24 cellular contexts compared by ENCODE assay signal in the genomic region with DNA sequence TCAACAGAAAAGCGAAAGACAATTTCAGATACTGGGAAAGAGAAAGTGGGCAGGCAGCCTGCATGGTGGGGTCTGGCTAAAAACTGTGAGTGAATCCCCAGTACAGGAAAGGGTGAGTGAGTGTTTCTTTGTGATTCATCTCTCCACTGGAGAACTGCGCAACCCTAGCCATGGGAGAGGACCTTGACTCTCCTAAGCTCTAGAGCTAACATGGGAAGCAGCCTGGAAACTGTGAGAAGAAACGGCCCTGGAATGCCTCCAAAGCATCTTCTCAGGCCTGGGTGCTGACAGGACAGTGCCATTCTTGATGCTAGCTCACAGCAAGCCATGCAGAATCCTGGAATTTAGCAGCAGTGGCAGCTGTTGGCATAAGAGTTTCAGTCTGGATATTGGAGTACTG. TPM values are rescaled to one million over a fixed set of nuclear protein-coding genes. Genes with fewer than 3 reads are reported as not detected.
DNase-seq lines count a peak whose midpoint lies in the region; ATAC-seq, FAIRE-seq and TF ChIP-seq lines count a peak whose summit lies in the region.
"Had no signal": no experiment of that assay in that cellular context is flagged by ENCODE, and none has a peak within 500 bp of the region (broad histone marks: within the 10 kb centered on the region; RNA-seq: fewer than 3 reads in every experiment).

No MANE protein-coding gene starts in this region.

- H3K36me3 Mint-ChIP-seq in neural progenitor cell: no peaks in the 10 kb centered on the region
- H3K36me3 Mint-ChIP-seq: CD14-positive monocyte; CD8-positive, alpha-beta memory T cell had no signal

- in situ Hi-C loops in HepG2 (cut with HindIII; ENCODE audit: extremely low pct_ligation_motif_present, low pct_unique_long_range_greater_than_20kb): no loop called here

- 22% methylated on average over 3 of the region's 3 CpGs for WGBS in HepG2 (ENCODE audit: low lambda C conversion rate)
- 50% methylated on average over 1 of the region's 3 CpGs for WGBS in right lobe of liver (ENCODE audit: insufficient coverage, low coverage, low lambda C conversion rate, missing lambda C conversion rate)
- WGBS in adrenal gland, 4 donors: 46 to 68% (median 51%) methylated on average over 3 of the region's 3 CpGs

- peak; percentile 35; the same call in 2 of the 3 replicates for ATAC-seq in HepG2
- ATAC-seq in right lobe of liver: no peak
- no peak for ATAC-seq in GM19023 (IDR thresholded peaks at IDR 0.05; ENCODE audit: unreplicated experiment)
- ATAC-seq: A549, HCT116 had no signal

- H3K9me3 ChIP-seq in HepG2 (ENCODE audit: low read length) (no peaks in the 10 kb centered on the region), right lobe of liver (no peaks in the 10 kb centered on the region), adrenal gland (replicated peaks in 1 of 3) (no peaks in the 10 kb centered on the region), neural progenitor cell (ENCODE audit: low read depth) (peaks cover 2% of the 10 kb centered on the region), OCI-LY7 (ENCODE audit: low read length) (no peaks in the 10 kb centered on the region)
- H3K9me3 ChIP-seq: A549, BE2C had no signal

- TF ChIP-seq RAD21 in HepG2 (CRISPR knock-in tag; IDR thresholded peaks at IDR 0.05): no peak

- TF ChIP-seq POLR2A in HepG2 (IDR thresholded peaks at IDR 0.05; ENCODE audit: insufficient read depth in 1 of 2, low read depth in 2 of 2, low read length in 2 of 2): no peak
- TF ChIP-seq POLR2A in right lobe of liver (IDR thresholded peaks at IDR 0.05): no peak
- no peak for TF ChIP-seq POLR2A in adrenal gland (IDR thresholded peaks at IDR 0.05)

- H3K27me3 Mint-ChIP-seq in neural progenitor cell (ENCODE audit: insufficient read depth, low read depth): peaks cover 3% of the 10 kb centered on the region

- no peaks in the 10 kb centered on the region for H3K4me1 ChIP-seq in HepG2 (ENCODE audit: insufficient read depth, low read length)
- no peaks in the 10 kb centered on the region for H3K4me1 ChIP-seq in right lobe of liver
- H3K4me1 ChIP-seq in adrenal gland (replicated peaks in 1 of 2): peaks cover 0 to 5% of the 10 kb centered on the region in 2 donors
- H3K4me1 ChIP-seq in neural progenitor cell: peaks cover 6% of the 10 kb centered on the region
- no peaks in the 10 kb centered on the region for H3K4me1 ChIP-seq in OCI-LY7 (ENCODE audit: insufficient read depth, low read length, poor library complexity, severe bottlenecking)
- H3K4me1 ChIP-seq: A549; BE2C; BLaER1 treated with 17β-estradiol and CSF1 and Interleukin-3, amounts not matched to agents 10 nM and 100 nM had no signal

- FAIRE-seq in HepG2 (lab: Jason Lieb, UNC): no peak
- FAIRE-seq: A549, GM12891, GM18507 had no signal

- intact Hi-C loops in HepG2 (cut with micrococcal nuclease; ENCODE audit: unreplicated experiment): no loop called here
- intact Hi-C loops in right lobe of liver (cut with DNase I): no loop called here
- intact Hi-C loops in adrenal gland (cut with DNase I): no loop called here
- intact Hi-C loops in OCI-LY7 (cut with micrococcal nuclease; ENCODE audit: unreplicated experiment): no loop called here

- H3K36me3 ChIP-seq in HepG2 (replicated peaks in 1 of 2; ENCODE audit: control insufficient read depth in 1 of 2, insufficient read depth in 2 of 2, low read length in 2 of 2): no peaks in the 10 kb centered on the region
- H3K36me3 ChIP-seq in right lobe of liver: no peaks in the 10 kb centered on the region
- no peaks in the 10 kb centered on the region for H3K36me3 ChIP-seq in adrenal gland (replicated peaks in 1 of 2)
- H3K36me3 ChIP-seq in neural progenitor cell: no peaks in the 10 kb centered on the region
- no peaks in the 10 kb centered on the region for H3K36me3 ChIP-seq in OCI-LY7 (ENCODE audit: insufficient read depth, low read length)
- H3K36me3 ChIP-seq: BE2C; BLaER1 treated with 17β-estradiol and CSF1 and Interleukin-3, amounts not matched to agents 10 nM and 100 nM had no signal

- H3K27ac Mint-ChIP-seq in neural progenitor cell: no peak overlapping the region
- H3K27ac Mint-ChIP-seq: CD4-positive, alpha-beta T cell; CD8-positive, alpha-beta memory T cell had no signal

- H3K79me2 ChIP-seq in HepG2 (ENCODE audit: insufficient read depth, low read length) (no peaks in the 10 kb centered on the region), neural progenitor cell (ENCODE audit: low read depth) (no peaks in the 10 kb centered on the region), OCI-LY7 (ENCODE audit: insufficient read depth, low read depth, low read length) (no peaks in the 10 kb centered on the region)

- H3F3A ChIP-seq in neural progenitor cell (ENCODE audit: low read depth): no peaks in the 10 kb centered on the region

- no peaks in the 10 kb centered on the region; the same call in 1 of the 2 replicates for H3K9me2 ChIP-seq in OCI-LY7 (ENCODE audit: insufficient read depth, low read length)

- H3K27ac ChIP-seq in HepG2 (ENCODE audit: extremely low read length, insufficient read depth, low read length) (no peak overlapping the region), right lobe of liver (no peak overlapping the region), adrenal gland (no peak overlapping the region), neural progenitor cell (no peak overlapping the region), OCI-LY7 (ENCODE audit: low read depth, low read length, poor library complexity, severe bottlenecking) (no peak overlapping the region)
- H3K27ac ChIP-seq: A549; BLaER1 treated with 17β-estradiol and CSF1 and Interleukin-3, amounts not matched to agents 10 nM and 100 nM; GM23248 had no signal

- TF ChIP-seq EP300 in HepG2 (IDR thresholded peaks at IDR 0.05; ENCODE audit: low read depth in 2 of 2, low read length in 2 of 2) (no peak), HepG2 (CRISPR knock-in tag; IDR thresholded peaks at IDR 0.05; ENCODE audit: borderline replicate concordance) (no peak)

- peaks cover 11% of the 10 kb centered on the region for H3K9me3 Mint-ChIP-seq in neural progenitor cell

- POLR2A ChIA-PET in HepG2 (lab: Yijun Ruan, JAX): no interaction called here
- POLR2A ChIA-PET in OCI-LY7 (lab: Charles Lee): no interaction called here

- H3K4me3 ChIP-seq in HepG2 (replicated peaks in 1 of 3; ENCODE audit: insufficient read depth in 1 of 3, low read depth in 2 of 3, low read length in 3 of 3) (no peak overlapping the region), right lobe of liver (no peak overlapping the region), adrenal gland (no peak overlapping the region), neural progenitor cell (no peak overlapping the region), OCI-LY7 (ENCODE audit: low read depth, low read length, poor library complexity, severe bottlenecking) (no peak overlapping the region)
- H3K4me3 ChIP-seq: A549; BLaER1 treated with 17β-estradiol and CSF1 and Interleukin-3, amounts not matched to agents 10 nM and 100 nM; GM23248 had no signal

- H3K4me1 Mint-ChIP-seq in neural progenitor cell: peaks cover 8% of the 10 kb centered on the region
- H3K4me1 Mint-ChIP-seq: CD14-positive monocyte; CD8-positive, alpha-beta memory T cell had no signal

- H4K20me1 ChIP-seq in HepG2 (ENCODE audit: insufficient read depth, low read length): no peaks in the 10 kb centered on the region
- no peaks in the 10 kb centered on the region for H4K20me1 ChIP-seq in neural progenitor cell (ENCODE audit: low read depth)
- H4K20me1 ChIP-seq in OCI-LY7 (ENCODE audit: insufficient read depth, low read length): no peaks in the 10 kb centered on the region
- H4K20me1 ChIP-seq: BLaER1 treated with 17β-estradiol and CSF1 and Interleukin-3, amounts not matched to agents 10 nM and 100 nM had no signal

- H3K4me3 Mint-ChIP-seq in neural progenitor cell: no peak overlapping the region
- H3K4me3 Mint-ChIP-seq: CD14-positive monocyte; CD4-positive, alpha-beta T cell; CD8-positive, alpha-beta memory T cell; H9 had no signal

- TF ChIP-seq CTCF in HepG2 (CRISPR knock-in tag; IDR thresholded peaks at IDR 0.05) (no peak), right lobe of liver (IDR thresholded peaks at IDR 0.05) (no peak), adrenal gland (IDR thresholded peaks at IDR 0.05) (no peak), neural progenitor cell (IDR thresholded peaks at IDR 0.05) (no peak), OCI-LY7 (conservative IDR thresholded peaks at IDR 0.05; ENCODE audit: low read length) (no peak)

- no peak overlapping the region for H2AFZ ChIP-seq in HepG2 (ENCODE audit: low read length)
- peak overlapping the region; percentile 34 for H2AFZ ChIP-seq in neural progenitor cell (replicated peaks)
- H2AFZ ChIP-seq in OCI-LY7 (ENCODE audit: low read length): no peak overlapping the region
- H2AFZ ChIP-seq: GM23248 had no signal

- H3K9ac ChIP-seq in HepG2 (ENCODE audit: insufficient read depth, low read depth, low read length): no peak overlapping the region
- H3K9ac ChIP-seq in neural progenitor cell: no peak overlapping the region
- H3K9ac ChIP-seq: BLaER1 treated with 17β-estradiol and CSF1 and Interleukin-3, amounts not matched to agents 10 nM and 100 nM; GM23248 had no signal

- DNase-seq in HepG2 (ENCODE audit: low spot score) (no peak), right lobe of liver (no peak), adrenal gland (peak in 6 of 7 donors; percentile 20 to 71 (median 48)), neural progenitor cell (ENCODE audit: low spot score) (peak; percentile 3), OCI-LY7 (ENCODE audit: low spot score) (no peak)
- DNase-seq: 8988T; ACHN; AML-193; BE2C; Calu3; CD4-positive, alpha-beta T cell; CD8-positive, alpha-beta memory T cell; DMS53; DMS79 treated with DMSO at 0.1 percent for 48 hours; GF-D8; GM23248; H9 had no signal

- H3K4me2 ChIP-seq in HepG2 (ENCODE audit: low read depth, low read length) (no peak overlapping the region), neural progenitor cell (no peak overlapping the region), OCI-LY7 (ENCODE audit: low read length) (no peak overlapping the region)
- H3K4me2 ChIP-seq: A549; BLaER1 treated with 17β-estradiol and CSF1 and Interleukin-3, amounts not matched to agents 10 nM and 100 nM had no signal

- H3K27me3 ChIP-seq in HepG2 (ENCODE audit: control insufficient read depth in 1 of 2, insufficient read depth in 2 of 2, low read length in 2 of 2): no peaks in the 10 kb centered on the region
- H3K27me3 ChIP-seq in right lobe of liver: no peaks in the 10 kb centered on the region
- no peaks in the 10 kb centered on the region for H3K27me3 ChIP-seq in adrenal gland
- H3K27me3 ChIP-seq in neural progenitor cell: no peaks in the 10 kb centered on the region
- H3K27me3 ChIP-seq: BE2C; BLaER1 treated with 17β-estradiol and CSF1 and Interleukin-3, amounts not matched to agents 10 nM and 100 nM had no signal

- BruUV-seq in HepG2 (replicated peaks; lab: Mats Ljungman, UMichigan) (no TSS peak), OCI-LY7 (replicated peaks; lab: Mats Ljungman, UMichigan) (no TSS peak)

- CTCF ChIA-PET in HepG2 (lab: Yijun Ruan, JAX; ENCODE audit: low intra/inter-chr PET ratio, low total read pairs): no interaction called here
- CTCF ChIA-PET in OCI-LY7 (lab: Charles Lee; ENCODE audit: unreplicated experiment): no interaction called here

RNA-seq across cellular contexts. Expression of a gene that starts 18.8 kb away (rescaled TPM):
- 4.5 and 4.8 TPM in 2 replicates for total RNA-seq in HepG2 (2016; rRNA removed; fragmentation: Illumina TruSeq; extraction: Trizol)
- 8.0 and 11.8 TPM in 2 replicates for total RNA-seq in HepG2 (2016; cell fraction: cytosol; rRNA removed; fragmentation: Illumina TruSeq; extraction: Trizol; ENCODE audit: low read depth)
- total RNA-seq in HepG2 (2016; cell fraction: insoluble cytoplasmic fraction; rRNA removed; fragmentation: Illumina TruSeq; extraction: Trizol): 4.1 and 4.7 TPM in 2 replicates
- 5.1 and 5.5 TPM in 2 replicates for total RNA-seq in HepG2 (2016; cell fraction: membrane; rRNA removed; fragmentation: Illumina TruSeq; extraction: Trizol)
- total RNA-seq in HepG2 (2016; cell fraction: nucleus; rRNA removed; fragmentation: Illumina TruSeq; extraction: Trizol): 3.3 and 4.7 TPM in 2 replicates
- 1.2 and 1.8 TPM in 2 replicates for polyA plus RNA-seq in HepG2 (2011; rRNA removed)
- polyA plus RNA-seq in HepG2 (2011; cell fraction: cytosol; rRNA removed): 0.78 and 1.3 TPM in 2 replicates
- 0.79 and 1.1 TPM in 2 replicates for polyA plus RNA-seq in HepG2 (2011; cell fraction: nucleus; rRNA removed)
- 0.92 and 1.4 TPM in 2 replicates for polyA plus RNA-seq in HepG2 (2012)
- polyA plus RNA-seq in HepG2 (2016; cell fraction: cytosol; fragmentation: Illumina TruSeq; extraction: Trizol; ENCODE audit: low read depth): 0.81 and 1.3 TPM in 2 replicates
- 5.2 and 5.8 TPM in 2 replicates for polyA plus RNA-seq in HepG2 (2016; cell fraction: insoluble cytoplasmic fraction; fragmentation: Illumina TruSeq; extraction: Trizol; ENCODE audit: low read depth)
- polyA plus RNA-seq in HepG2 (2016; cell fraction: membrane; fragmentation: Illumina TruSeq; extraction: Trizol; ENCODE audit: low read depth): 2.1 and 2.7 TPM in 2 replicates
- 3.1 and 3.3 TPM in 2 replicates for polyA plus RNA-seq in HepG2 (2016; cell fraction: nucleus; fragmentation: Illumina TruSeq; extraction: Trizol; ENCODE audit: insufficient read depth, low read depth)
- polyA minus RNA-seq in HepG2 (2011; rRNA and poly(A)+ RNA removed; ENCODE audit: low replicate concordance): 1.9 TPM in 1 of 2 replicates, not detected in the other
- polyA minus RNA-seq in HepG2 (2011; cell fraction: cytosol; rRNA and poly(A)+ RNA removed): 0.89 and 1.6 TPM in 2 replicates
- polyA minus RNA-seq in HepG2 (2011; cell fraction: nucleus; rRNA and poly(A)+ RNA removed): 6.5 and 8.0 TPM in 2 replicates
- total RNA-seq in right lobe of liver: 10 to 100 TPM in 1 of 6 experiments, 1 to 10 TPM in 5; 3.8 to 11.1 (median 5.8) TPM
- 10 to 100 TPM in 7 of 8 donors, 1 to 10 TPM in 1; 7.0 to 24.1 (median 14.1) TPM for total RNA-seq in adrenal gland
- polyA plus RNA-seq in adrenal gland: 10 to 100 TPM in 1 of 3 donors, 1 to 10 TPM in 2; 5.5 to 24.0 (median 9.0) TPM
- 72.8 and 87.2 TPM in 2 replicates for total RNA-seq in neural progenitor cell (ENCODE audit: low replicate concordance)
- total RNA-seq in OCI-LY7 (2014; rRNA removed; shearing (Covaris generic)): 28.5 and 31.7 TPM in 2 replicates
- total RNA-seq in OCI-LY7 (2022): 16.4 and 19.5 TPM in 2 replicates
- total RNA-seq: GM23248 had no signal
- polyA plus RNA-seq: GM23248 had no signal

Comparison
In these comparisons a context has a peak if more than half of its experiments do, and no peak if none do; other contexts are left out.
1. DNase-seq: peak in adrenal gland (6 of 7) and neural progenitor cell (single experiment); none in HepG2 (single experiment), right lobe of liver (0 of 3) and OCI-LY7 (single experiment).